1 cellular context compared by ENCODE assay signal in genomic region chr2:26457695-26458364, GRCh38.
TF ChIP-seq lines count a peak whose summit lies in the region.

No MANE protein-coding gene starts in this region.

TF ChIP-seq in WTC11, 78 proteins besides CTCF, POLR2A, EP300 and RAD21 (continued from another document):
- TF ChIP-seq ZNF512 (CRISPR knock-in tag; IDR thresholded peaks at IDR 0.05; ENCODE audit: borderline replicate concordance) (no peak), MLX (CRISPR knock-in tag; IDR thresholded peaks at IDR 0.05) (no peak), SOX15 (CRISPR knock-in tag; IDR thresholded peaks at IDR 0.05) (no peak), ZNF121 (CRISPR knock-in tag; IDR thresholded peaks at IDR 0.05) (no peak), ATF6 (CRISPR knock-in tag; IDR thresholded peaks at IDR 0.05) (no peak), ZNF532 (CRISPR knock-in tag; IDR thresholded peaks at IDR 0.05; ENCODE audit: borderline replicate concordance) (no peak), CDX4 (CRISPR knock-in tag; IDR thresholded peaks at IDR 0.05; ENCODE audit: borderline replicate concordance) (no peak), ZBTB21 (CRISPR knock-in tag; IDR thresholded peaks at IDR 0.05; ENCODE audit: borderline replicate concordance) (no peak), NR3C1 (CRISPR knock-in tag; conservative IDR thresholded peaks at IDR 0.05; ENCODE audit: low read depth) (no peak), ERG (CRISPR knock-in tag; IDR thresholded peaks at IDR 0.05) (no peak), RORB (CRISPR knock-in tag; IDR thresholded peaks at IDR 0.05) (no peak), FOXP4 (CRISPR knock-in tag; IDR thresholded peaks at IDR 0.05) (no peak), TEAD1 (CRISPR knock-in tag; IDR thresholded peaks at IDR 0.05) (no peak), FOXJ3 (CRISPR knock-in tag; IDR thresholded peaks at IDR 0.05; ENCODE audit: borderline replicate concordance) (no peak), ZSCAN18 (CRISPR knock-in tag; IDR thresholded peaks at IDR 0.05) (no peak)
